ENCODE assay signal across 1 cellular context in the genomic region with DNA sequence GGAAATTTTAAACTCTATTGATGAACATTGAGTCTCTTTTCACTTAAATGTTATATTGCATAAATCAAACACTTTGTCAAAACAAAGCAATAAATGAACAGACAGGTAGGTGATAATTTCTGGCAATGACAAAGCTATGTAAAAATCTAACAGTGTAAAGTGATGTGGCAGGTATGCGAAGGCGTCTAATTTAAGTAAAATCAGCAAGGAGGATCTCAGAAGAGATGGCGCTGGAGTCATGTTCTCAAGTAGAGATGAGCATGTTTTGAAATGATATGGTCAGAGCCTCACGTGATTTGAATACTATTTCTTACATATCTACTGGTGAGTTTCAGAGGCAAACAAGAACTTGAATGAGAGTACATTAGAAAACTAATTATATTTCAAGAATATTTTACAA.
DNase-seq lines count a peak whose midpoint lies in the region.

No MANE protein-coding gene starts in this region.

- peak; percentile 14 for DNase-seq in putamen (ENCODE audit: low spot score)
